ENCODE assay signal across 1 cellular context in the genomic region with DNA sequence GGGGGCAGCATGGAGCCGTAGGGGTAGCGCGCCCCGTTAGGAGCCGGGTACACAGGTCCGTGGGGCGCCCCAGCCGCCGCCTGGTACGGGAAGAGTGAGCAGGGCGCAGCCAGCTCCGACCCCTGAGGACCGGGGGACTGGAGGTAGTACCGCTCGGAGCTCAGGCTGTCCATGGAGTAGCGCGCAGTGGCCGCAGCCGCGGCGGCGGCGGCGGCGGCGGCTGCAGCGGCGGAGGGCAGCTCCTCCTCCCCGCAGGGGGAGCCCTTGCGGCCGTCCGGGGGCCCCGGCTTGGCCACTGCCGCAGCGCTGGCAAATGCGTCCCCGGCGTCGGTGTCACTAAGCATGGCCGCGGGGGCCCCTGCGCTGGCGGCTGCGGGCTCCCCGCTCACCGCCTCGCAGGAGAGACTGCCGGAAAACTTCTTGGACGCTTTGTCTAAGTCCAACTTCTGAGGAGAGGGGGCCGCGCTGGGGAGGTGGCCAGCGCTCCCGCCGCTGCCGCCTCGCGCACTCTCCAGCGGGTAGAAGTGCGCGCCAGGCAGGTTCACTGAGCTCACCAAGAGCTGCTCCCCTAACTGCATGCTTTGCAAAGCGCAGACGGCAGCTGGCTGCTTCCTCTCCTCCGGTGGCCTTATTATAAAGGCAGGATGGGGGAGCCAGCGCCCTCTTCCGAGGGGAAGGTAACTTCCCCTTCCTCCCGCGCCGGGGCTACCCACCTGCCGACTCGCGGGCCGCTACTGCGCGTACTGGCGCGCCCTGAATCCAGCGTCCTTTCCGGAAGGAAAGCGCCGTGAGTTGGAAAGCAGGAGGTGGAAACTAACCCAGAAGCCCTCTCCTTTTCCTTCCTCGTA.
TF ChIP-seq lines count a peak whose summit lies in the region.

A gene (minus strand): TSS at position 607 of the 848 bp plus-strand sequence. CDS start 29 bp downstream, at position 578.

TF ChIP-seq in K562, 482 proteins besides CTCF, POLR2A, EP300 and RAD21:
- TF ChIP-seq, protein P1, sequence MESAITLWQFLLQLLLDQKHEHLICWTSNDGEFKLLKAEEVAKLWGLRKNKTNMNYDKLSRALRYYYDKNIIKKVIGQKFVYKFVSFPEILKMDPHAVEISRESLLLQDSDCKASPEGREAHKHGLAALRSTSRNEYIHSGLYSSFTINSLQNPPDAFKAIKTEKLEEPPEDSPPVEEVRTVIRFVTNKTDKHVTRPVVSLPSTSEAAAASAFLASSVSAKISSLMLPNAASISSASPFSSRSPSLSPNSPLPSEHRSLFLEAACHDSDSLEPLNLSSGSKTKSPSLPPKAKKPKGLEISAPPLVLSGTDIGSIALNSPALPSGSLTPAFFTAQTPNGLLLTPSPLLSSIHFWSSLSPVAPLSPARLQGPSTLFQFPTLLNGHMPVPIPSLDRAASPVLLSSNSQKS (CRISPR knock-in tag; IDR thresholded peaks at IDR 0.05) = no peak
- no peak for TF ChIP-seq TEAD4 (IDR thresholded peaks at IDR 0.05; ENCODE audit: low read length)
- TF ChIP-seq TEAD4 (CRISPR knock-in tag; IDR thresholded peaks at IDR 0.05; ENCODE audit: borderline replicate concordance) = no peak
- no peak for TF ChIP-seq ILK (tag; IDR thresholded peaks at IDR 0.05; ENCODE audit: borderline replicate concordance, low read depth)
- TF ChIP-seq ZNF644 (tag; IDR thresholded peaks at IDR 0.05; ENCODE audit: low read depth) = no peak
